26 cellular contexts compared by ENCODE assay signal in genomic region chr4:22991576-22991975, GRCh38.
"Had no signal": no experiment of that assay in that cellular context is flagged by ENCODE, and none has a peak within 500 bp of the region (broad histone marks: within the 10 kb centered on the region; RNA-seq: fewer than 3 reads in every experiment).

No MANE protein-coding gene starts in this region.

- H3K36me3 Mint-ChIP-seq: activated CD4-positive, alpha-beta memory T cell treated with anti-CD3 and anti-CD28 coated beads for 36 hours; activated naive CD8-positive, alpha-beta T cell; WTC11 had no signal

- H3K4me3 Mint-ChIP-seq: activated CD4-positive, alpha-beta memory T cell treated with anti-CD3 and anti-CD28 coated beads for 36 hours; activated CD4-positive, alpha-beta T cell treated with anti-CD3 and anti-CD28 coated beads, Interleukin-2, amount 10 ng/mL, durations not matched to agents 7 days and 5 days; activated naive CD4-positive, alpha-beta T cell treated with anti-CD3 and anti-CD28 coated beads for 36 hours; activated naive CD8-positive, alpha-beta T cell; activated T-helper 17 cell treated with anti-CD3 and anti-CD28 coated beads, Interleukin-2, amount 50 U/mL, for 72 hours; WTC11 had no signal

- H3K27ac Mint-ChIP-seq: activated CD4-positive, alpha-beta memory T cell treated with anti-CD3 and anti-CD28 coated beads for 36 hours; activated CD4-positive, alpha-beta T cell treated with anti-CD3 and anti-CD28 coated beads, Interleukin-2, amount 10 ng/mL, durations not matched to agents 7 days and 5 days; activated naive CD4-positive, alpha-beta T cell treated with anti-CD3 and anti-CD28 coated beads for 36 hours; activated naive CD8-positive, alpha-beta T cell; activated T-helper 17 cell treated with anti-CD3 and anti-CD28 coated beads, Interleukin-2, amount 50 U/mL, for 72 hours; WTC11 had no signal

- DNase-seq: activated CD4-positive, alpha-beta memory T cell treated with anti-CD3 and anti-CD28 coated beads for 36 hours; activated CD4-positive, alpha-beta T cell treated with anti-CD3 and anti-CD28 coated beads, Interleukin-2, amount 10 ng/mL, durations not matched to agents 7 days and 5 days; activated CD8-positive, alpha-beta memory T cell treated with anti-CD3 and anti-CD28 coated beads for 24 hours; activated gamma-delta T cell; activated naive CD4-positive, alpha-beta T cell treated with anti-CD3 and anti-CD28 coated beads for 36 hours; activated T-cell treated with anti-CD3 and anti-CD28 coated beads, Interleukin-2, amount 50 U/mL, for 48 hours; amygdala; brain microvascular endothelial cell; KG1; NCI-H1092; NCI-H1417; NCI-H1930; NCI-H2107; NCI-H2171 treated with DMSO at 0.1 percent for 48 hours; NCI-H226; NCI-H510A; NCI-H526 treated with DMSO at 0.1 percent for 48 hours; NCI-H82; NK-92 treated with Interleukin-12 subunit alpha and Interleukin-12 subunit beta, amount 100 ng/mL, for 24 hours; OCI-M1; SHP77; SW 1271 had no signal

- H3K9me3 ChIP-seq: SJSA1 had no signal

- H3K36me3 ChIP-seq: brain microvascular endothelial cell, SJSA1 had no signal

- H3K4me1 Mint-ChIP-seq: activated CD4-positive, alpha-beta T cell treated with anti-CD3 and anti-CD28 coated beads, Interleukin-2, amount 10 ng/mL, durations not matched to agents 7 days and 5 days; activated T-helper 17 cell treated with anti-CD3 and anti-CD28 coated beads, Interleukin-2, amount 50 U/mL, for 72 hours; WTC11 had no signal

- H3K4me3 ChIP-seq: SJSA1 had no signal

- H3K27me3 Mint-ChIP-seq: activated CD4-positive, alpha-beta memory T cell treated with anti-CD3 and anti-CD28 coated beads for 36 hours; activated CD4-positive, alpha-beta T cell treated with anti-CD3 and anti-CD28 coated beads, Interleukin-2, amount 10 ng/mL, durations not matched to agents 7 days and 5 days; activated naive CD8-positive, alpha-beta T cell; activated T-helper 17 cell treated with anti-CD3 and anti-CD28 coated beads, Interleukin-2, amount 50 U/mL, for 72 hours had no signal

- H3K9me3 Mint-ChIP-seq: WTC11 had no signal

- H3K27me3 ChIP-seq: brain microvascular endothelial cell, SJSA1 had no signal

- H3K27ac ChIP-seq: brain microvascular endothelial cell, SJSA1 had no signal
